In the genomic region with DNA sequence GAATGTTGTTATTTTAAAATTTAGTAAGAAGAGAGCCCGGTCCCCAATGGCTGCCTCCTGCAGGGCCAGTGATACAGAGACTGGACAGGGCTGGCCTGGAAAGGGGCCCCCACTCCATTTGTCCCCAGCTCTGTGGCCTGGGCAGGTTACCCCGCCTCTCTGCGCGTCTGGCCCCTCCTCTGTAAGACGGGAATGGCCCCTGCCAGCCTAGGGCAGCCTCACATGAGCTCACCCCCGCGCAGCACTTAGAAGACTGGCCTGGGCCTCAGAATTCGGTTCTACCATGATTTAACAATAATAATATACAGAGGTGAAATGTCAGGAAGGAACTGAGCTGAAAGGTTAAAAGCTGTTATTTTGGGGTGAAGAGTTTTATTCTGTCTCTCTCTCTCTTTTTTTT, we compare ENCODE assay signal across 1 cellular context.
TF ChIP-seq lines count a peak whose summit lies in the region.

No MANE protein-coding gene starts in this region.

TF ChIP-seq in SK-N-SH treated with all-trans-retinoic acid at 6 μM for 48 hours, 23 proteins besides CTCF, POLR2A, EP300 and RAD21 (continued from another document):
- TF ChIP-seq POU6F1 (CRISPR knock-in tag; IDR thresholded peaks at IDR 0.05; ENCODE audit: borderline replicate concordance, low read depth), result no peak
- no peak for TF ChIP-seq RARB (CRISPR knock-in tag; IDR thresholded peaks at IDR 0.05)
- TF ChIP-seq ESRRG (CRISPR knock-in tag; IDR thresholded peaks at IDR 0.05), result no peak
- TF ChIP-seq ZNF565 (CRISPR knock-in tag; conservative IDR thresholded peaks at IDR 0.05; ENCODE audit: low read depth), result no peak
- TF ChIP-seq, protein P1, sequence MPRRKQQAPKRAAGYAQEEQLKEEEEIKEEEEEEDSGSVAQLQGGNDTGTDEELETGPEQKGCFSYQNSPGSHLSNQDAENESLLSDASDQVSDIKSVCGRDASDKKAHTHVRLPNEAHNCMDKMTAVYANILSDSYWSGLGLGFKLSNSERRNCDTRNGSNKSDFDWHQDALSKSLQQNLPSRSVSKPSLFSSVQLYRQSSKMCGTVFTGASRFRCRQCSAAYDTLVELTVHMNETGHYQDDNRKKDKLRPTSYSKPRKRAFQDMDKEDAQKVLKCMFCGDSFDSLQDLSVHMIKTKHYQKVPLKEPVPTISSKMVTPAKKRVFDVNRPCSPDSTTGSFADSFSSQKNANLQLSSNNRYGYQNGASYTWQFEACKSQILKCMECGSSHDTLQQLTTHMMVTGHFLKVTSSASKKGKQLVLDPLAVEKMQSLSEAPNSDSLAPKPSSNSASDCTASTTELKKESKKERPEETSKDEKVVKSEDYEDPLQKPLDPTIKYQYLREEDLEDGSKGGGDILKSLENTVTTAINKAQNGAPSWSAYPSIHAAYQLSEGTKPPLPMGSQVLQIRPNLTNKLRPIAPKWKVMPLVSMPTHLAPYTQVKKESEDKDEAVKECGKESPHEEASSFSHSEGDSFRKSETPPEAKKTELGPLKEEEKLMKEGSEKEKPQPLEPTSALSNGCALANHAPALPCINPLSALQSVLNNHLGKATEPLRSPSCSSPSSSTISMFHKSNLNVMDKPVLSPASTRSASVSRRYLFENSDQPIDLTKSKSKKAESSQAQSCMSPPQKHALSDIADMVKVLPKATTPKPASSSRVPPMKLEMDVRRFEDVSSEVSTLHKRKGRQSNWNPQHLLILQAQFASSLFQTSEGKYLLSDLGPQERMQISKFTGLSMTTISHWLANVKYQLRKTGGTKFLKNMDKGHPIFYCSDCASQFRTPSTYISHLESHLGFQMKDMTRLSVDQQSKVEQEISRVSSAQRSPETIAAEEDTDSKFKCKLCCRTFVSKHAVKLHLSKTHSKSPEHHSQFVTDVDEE (CRISPR knock-in tag; IDR thresholded peaks at IDR 0.05), result no peak
- no peak for TF ChIP-seq TOX (CRISPR knock-in tag; IDR thresholded peaks at IDR 0.05; ENCODE audit: borderline replicate concordance)
- TF ChIP-seq PATZ1 (CRISPR knock-in tag; IDR thresholded peaks at IDR 0.05; ENCODE audit: borderline replicate concordance), result no peak
- TF ChIP-seq ZNF8 (CRISPR knock-in tag; IDR thresholded peaks at IDR 0.05), result no peak
- TF ChIP-seq ZFP30 (CRISPR knock-in tag; IDR thresholded peaks at IDR 0.05), result no peak
- TF ChIP-seq OSR1 (CRISPR knock-in tag; IDR thresholded peaks at IDR 0.05), result no peak
- no peak for TF ChIP-seq GLIS3 (CRISPR knock-in tag; IDR thresholded peaks at IDR 0.05)
- no peak for TF ChIP-seq TCF4 (CRISPR knock-in tag; IDR thresholded peaks at IDR 0.05; ENCODE audit: borderline replicate concordance)
- no peak for TF ChIP-seq SNAI2 (CRISPR knock-in tag; IDR thresholded peaks at IDR 0.05)
- TF ChIP-seq, protein P2, sequence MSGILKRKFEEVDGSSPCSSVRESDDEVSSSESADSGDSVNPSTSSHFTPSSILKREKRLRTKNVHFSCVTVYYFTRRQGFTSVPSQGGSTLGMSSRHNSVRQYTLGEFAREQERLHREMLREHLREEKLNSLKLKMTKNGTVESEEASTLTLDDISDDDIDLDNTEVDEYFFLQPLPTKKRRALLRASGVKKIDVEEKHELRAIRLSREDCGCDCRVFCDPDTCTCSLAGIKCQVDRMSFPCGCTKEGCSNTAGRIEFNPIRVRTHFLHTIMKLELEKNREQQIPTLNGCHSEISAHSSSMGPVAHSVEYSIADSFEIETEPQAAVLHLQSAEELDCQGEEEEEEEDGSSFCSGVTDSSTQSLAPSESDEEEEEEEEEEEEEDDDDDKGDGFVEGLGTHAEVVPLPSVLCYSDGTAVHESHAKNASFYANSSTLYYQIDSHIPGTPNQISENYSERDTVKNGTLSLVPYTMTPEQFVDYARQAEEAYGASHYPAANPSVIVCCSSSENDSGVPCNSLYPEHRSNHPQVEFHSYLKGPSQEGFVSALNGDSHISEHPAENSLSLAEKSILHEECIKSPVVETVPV (CRISPR knock-in tag; IDR thresholded peaks at IDR 0.05), result no peak
- no peak for TF ChIP-seq ARNTL (CRISPR knock-in tag; IDR thresholded peaks at IDR 0.05; ENCODE audit: borderline replicate concordance, low read depth)
TF ChIP-seq in SK-N-SH treated with all-trans-retinoic acid at 6 μM for 48 hours: peak in this region for 0.
